1 cellular context compared by ENCODE assay signal in the genomic region with DNA sequence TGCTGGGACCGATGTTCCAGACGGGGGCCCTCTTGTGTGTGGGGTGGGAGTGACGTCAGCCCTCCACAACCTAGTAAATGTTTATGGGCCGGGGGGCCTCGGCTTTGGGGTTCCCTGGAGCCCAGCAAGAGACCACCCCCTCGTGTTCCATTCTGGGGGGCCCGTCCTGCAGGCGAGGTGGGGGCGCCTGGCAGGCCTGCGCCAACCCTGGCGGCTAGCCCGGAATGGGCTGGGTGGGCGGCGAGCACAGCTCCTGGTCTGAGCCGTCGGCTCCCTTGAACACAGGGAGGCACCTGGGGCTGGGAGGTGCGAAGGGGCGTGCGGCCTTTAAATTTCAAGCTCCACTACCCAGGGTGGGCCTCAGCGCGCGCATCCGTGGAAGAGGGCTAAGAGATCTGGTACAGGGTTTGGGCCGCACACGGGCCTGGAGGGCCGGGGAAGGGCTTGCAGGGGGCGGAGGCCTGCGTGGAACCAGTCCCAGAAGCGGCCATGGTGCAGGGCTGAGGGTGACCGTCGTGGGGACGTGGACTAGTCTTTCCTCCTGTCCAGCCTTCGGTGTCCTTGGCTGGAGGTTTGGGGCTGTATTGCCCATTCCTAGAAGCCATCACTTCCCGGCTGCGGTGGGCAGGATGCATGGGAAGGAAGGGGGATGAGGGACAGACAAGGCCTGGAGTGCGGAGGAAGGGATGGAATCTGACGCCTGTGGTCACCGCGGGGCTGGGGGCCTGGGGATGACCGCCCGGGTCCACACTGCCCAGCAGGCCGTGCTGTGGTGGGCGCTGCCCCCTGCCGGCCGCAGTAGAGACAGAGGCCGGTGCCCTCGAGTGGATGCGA.
TF ChIP-seq lines count a peak whose summit lies in the region.

No MANE protein-coding gene starts in this region.

TF ChIP-seq in K562, 482 proteins besides CTCF, POLR2A, EP300 and RAD21:
- TF ChIP-seq CTBP1 (IDR thresholded peaks at IDR 0.05; ENCODE audit: borderline replicate concordance) (peak; percentile 61; the same call in 1 of the 2 replicates), SMARCC2 (IDR thresholded peaks at IDR 0.05; ENCODE audit: low read depth) (no peak), HDAC1 (IDR thresholded peaks at IDR 0.05) (peak in 1 of 2 experiments; percentile 12; a peak in 1 of 4 replicates), ETV1 (tag; conservative IDR thresholded peaks at IDR 0.05; ENCODE audit: low read depth) (no peak), ZSCAN29 (IDR thresholded peaks at IDR 0.05) (0 out of 2 replicates have a peak, but pooled peaks have one; percentile 26), CCNT2 (IDR thresholded peaks at IDR 0.05; ENCODE audit: borderline replicate concordance, extremely low read depth, insufficient read length, low read depth, low read length) (peak; percentile 41), CREM (IDR thresholded peaks at IDR 0.05; ENCODE audit: low read depth) (0 out of 2 replicates have a peak, but pooled peaks have one; percentile 20), ESRRA (IDR thresholded peaks at IDR 0.05; ENCODE audit: borderline replicate concordance, low read depth) (peak; percentile 44; the same call in 1 of the 2 replicates), MYNN (IDR thresholded peaks at IDR 0.05) (peak; percentile 84; the same call in 1 of the 2 replicates), MYNN (CRISPR knock-in tag; IDR thresholded peaks at IDR 0.05) (no peak), HMGN3 (IDR thresholded peaks at IDR 0.05; ENCODE audit: borderline replicate concordance, extremely low read depth, insufficient read length, low read depth, low read length) (peak; percentile 42), YY1 (IDR thresholded peaks at IDR 0.05; ENCODE audit: borderline replicate concordance in 1 of 3, control insufficient read depth in 1 of 3, extremely low read depth in 1 of 3, insufficient read depth in 3 of 3, insufficient read length in 1 of 3, insufficient replicate concordance in 2 of 3, low read depth in 1 of 3, low read length in 2 of 3) (peak in 1 of 3 experiments; percentile 8), ZNF324 (CRISPR knock-in tag; IDR thresholded peaks at IDR 0.05) (no peak), POLR2G (IDR thresholded peaks at IDR 0.05; ENCODE audit: low read depth, low read length) (peak; percentile 83), ZNF766 (CRISPR knock-in tag; conservative IDR thresholded peaks at IDR 0.05) (no peak), POLR2AphosphoS2 (IDR thresholded peaks at IDR 0.05; ENCODE audit: low read length) (no peak), ZNF263 (CRISPR knock-in tag; IDR thresholded peaks at IDR 0.05; ENCODE audit: borderline replicate concordance) (peak; percentile 76; the same call in 1 of the 2 replicates), ZC3H4 (CRISPR knock-in tag; IDR thresholded peaks at IDR 0.05; ENCODE audit: borderline replicate concordance) (peak; percentile 44; the same call in 1 of the 2 replicates), CC2D1A (IDR thresholded peaks at IDR 0.05) (0 out of 2 replicates have a peak, but pooled peaks have one; percentile 28), SUPT5H (IDR thresholded peaks at IDR 0.05) (peak; percentile 64), ARID2 (IDR thresholded peaks at IDR 0.05) (peak; percentile 32; the same call in 1 of the 2 replicates), ATF1 (CRISPR knock-in tag; IDR thresholded peaks at IDR 0.05) (no peak), ATF1 (tag; IDR thresholded peaks at IDR 0.05) (peak; percentile 23; the same call in 1 of the 2 replicates), ZNF76 (CRISPR knock-in tag; IDR thresholded peaks at IDR 0.05; ENCODE audit: borderline replicate concordance) (no peak), SMC3 (conservative IDR thresholded peaks at IDR 0.05; ENCODE audit: insufficient read depth, low read depth, low read length) (peak; percentile 56; the same call in 1 of the 2 replicates), PCBP1 (IDR thresholded peaks at IDR 0.05; ENCODE audit: low read depth, low read length, poor library complexity, severe bottlenecking) (peak; percentile 5), FIP1L1 (IDR thresholded peaks at IDR 0.05; ENCODE audit: low read depth, low read length, poor library complexity, severe bottlenecking) (peak; percentile 43), ZBTB7A (IDR thresholded peaks at IDR 0.05; ENCODE audit: borderline replicate concordance, control insufficient read depth, low read depth, low read length) (peak; percentile 36; the same call in 1 of the 2 replicates), RCOR1 (IDR thresholded peaks at IDR 0.05; ENCODE audit: borderline replicate concordance in 1 of 2, low read depth in 2 of 2, low read length in 2 of 2) (peak in 1 of 2 experiments; percentile 32; a peak in 1 of 4 replicates), NRF1 (conservative IDR thresholded peaks at IDR 0.05 in 1 of 2, IDR thresholded peaks at IDR 0.05 in 1 of 2) (no peak), POLR2B (IDR thresholded peaks at IDR 0.05; ENCODE audit: low read depth, partially characterized antibody) (peak; percentile 68)
- TF ChIP-seq, protein P1, sequence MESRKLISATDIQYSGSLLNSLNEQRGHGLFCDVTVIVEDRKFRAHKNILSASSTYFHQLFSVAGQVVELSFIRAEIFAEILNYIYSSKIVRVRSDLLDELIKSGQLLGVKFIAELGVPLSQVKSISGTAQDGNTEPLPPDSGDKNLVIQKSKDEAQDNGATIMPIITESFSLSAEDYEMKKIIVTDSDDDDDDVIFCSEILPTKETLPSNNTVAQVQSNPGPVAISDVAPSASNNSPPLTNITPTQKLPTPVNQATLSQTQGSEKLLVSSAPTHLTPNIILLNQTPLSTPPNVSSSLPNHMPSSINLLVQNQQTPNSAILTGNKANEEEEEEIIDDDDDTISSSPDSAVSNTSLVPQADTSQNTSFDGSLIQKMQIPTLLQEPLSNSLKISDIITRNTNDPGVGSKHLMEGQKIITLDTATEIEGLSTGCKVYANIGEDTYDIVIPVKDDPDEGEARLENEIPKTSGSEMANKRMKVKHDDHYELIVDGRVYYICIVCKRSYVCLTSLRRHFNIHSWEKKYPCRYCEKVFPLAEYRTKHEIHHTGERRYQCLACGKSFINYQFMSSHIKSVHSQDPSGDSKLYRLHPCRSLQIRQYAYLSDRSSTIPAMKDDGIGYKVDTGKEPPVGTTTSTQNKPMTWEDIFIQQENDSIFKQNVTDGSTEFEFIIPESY (CRISPR knock-in tag; IDR thresholded peaks at IDR 0.05): peak; percentile 58
- TF ChIP-seq, protein P2, sequence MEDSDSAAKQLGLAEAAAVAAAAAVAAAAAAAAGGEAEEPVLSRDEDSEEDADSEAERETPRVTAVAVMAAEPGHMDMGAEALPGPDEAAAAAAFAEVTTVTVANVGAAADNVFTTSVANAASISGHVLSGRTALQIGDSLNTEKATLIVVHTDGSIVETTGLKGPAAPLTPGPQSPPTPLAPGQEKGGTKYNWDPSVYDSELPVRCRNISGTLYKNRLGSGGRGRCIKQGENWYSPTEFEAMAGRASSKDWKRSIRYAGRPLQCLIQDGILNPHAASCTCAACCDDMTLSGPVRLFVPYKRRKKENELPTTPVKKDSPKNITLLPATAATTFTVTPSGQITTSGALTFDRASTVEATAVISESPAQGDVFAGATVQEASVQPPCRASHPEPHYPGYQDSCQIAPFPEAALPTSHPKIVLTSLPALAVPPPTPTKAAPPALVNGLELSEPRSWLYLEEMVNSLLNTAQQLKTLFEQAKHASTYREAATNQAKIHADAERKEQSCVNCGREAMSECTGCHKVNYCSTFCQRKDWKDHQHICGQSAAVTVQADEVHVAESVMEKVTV (CRISPR knock-in tag; IDR thresholded peaks at IDR 0.05): 0 out of 2 replicates have a peak, but pooled peaks have one; percentile 23
- TF ChIP-seq, protein P3, sequence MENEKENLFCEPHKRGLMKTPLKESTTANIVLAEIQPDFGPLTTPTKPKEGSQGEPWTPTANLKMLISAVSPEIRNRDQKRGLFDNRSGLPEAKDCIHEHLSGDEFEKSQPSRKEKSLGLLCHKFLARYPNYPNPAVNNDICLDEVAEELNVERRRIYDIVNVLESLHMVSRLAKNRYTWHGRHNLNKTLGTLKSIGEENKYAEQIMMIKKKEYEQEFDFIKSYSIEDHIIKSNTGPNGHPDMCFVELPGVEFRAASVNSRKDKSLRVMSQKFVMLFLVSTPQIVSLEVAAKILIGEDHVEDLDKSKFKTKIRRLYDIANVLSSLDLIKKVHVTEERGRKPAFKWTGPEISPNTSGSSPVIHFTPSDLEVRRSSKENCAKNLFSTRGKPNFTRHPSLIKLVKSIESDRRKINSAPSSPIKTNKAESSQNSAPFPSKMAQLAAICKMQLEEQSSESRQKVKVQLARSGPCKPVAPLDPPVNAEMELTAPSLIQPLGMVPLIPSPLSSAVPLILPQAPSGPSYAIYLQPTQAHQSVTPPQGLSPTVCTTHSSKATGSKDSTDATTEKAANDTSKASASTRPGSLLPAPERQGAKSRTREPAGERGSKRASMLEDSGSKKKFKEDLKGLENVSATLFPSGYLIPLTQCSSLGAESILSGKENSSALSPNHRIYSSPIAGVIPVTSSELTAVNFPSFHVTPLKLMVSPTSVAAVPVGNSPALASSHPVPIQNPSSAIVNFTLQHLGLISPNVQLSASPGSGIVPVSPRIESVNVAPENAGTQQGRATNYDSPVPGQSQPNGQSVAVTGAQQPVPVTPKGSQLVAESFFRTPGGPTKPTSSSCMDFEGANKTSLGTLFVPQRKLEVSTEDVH (IDR thresholded peaks at IDR 0.05; ENCODE audit: low read depth, partially characterized antibody): peak; percentile 59
- TF ChIP-seq, protein P4, sequence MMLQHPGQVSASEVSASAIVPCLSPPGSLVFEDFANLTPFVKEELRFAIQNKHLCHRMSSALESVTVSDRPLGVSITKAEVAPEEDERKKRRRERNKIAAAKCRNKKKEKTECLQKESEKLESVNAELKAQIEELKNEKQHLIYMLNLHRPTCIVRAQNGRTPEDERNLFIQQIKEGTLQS (IDR thresholded peaks at IDR 0.05): 0 out of 2 replicates have a peak, but pooled peaks have one; percentile 40
- TF ChIP-seq, protein P4 (CRISPR knock-in tag; conservative IDR thresholded peaks at IDR 0.05): no peak
- TF ChIP-seq, protein P5, sequence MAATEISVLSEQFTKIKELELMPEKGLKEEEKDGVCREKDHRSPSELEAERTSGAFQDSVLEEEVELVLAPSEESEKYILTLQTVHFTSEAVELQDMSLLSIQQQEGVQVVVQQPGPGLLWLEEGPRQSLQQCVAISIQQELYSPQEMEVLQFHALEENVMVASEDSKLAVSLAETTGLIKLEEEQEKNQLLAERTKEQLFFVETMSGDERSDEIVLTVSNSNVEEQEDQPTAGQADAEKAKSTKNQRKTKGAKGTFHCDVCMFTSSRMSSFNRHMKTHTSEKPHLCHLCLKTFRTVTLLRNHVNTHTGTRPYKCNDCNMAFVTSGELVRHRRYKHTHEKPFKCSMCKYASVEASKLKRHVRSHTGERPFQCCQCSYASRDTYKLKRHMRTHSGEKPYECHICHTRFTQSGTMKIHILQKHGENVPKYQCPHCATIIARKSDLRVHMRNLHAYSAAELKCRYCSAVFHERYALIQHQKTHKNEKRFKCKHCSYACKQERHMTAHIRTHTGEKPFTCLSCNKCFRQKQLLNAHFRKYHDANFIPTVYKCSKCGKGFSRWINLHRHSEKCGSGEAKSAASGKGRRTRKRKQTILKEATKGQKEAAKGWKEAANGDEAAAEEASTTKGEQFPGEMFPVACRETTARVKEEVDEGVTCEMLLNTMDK (IDR thresholded peaks at IDR 0.05; ENCODE audit: borderline replicate concordance, insufficient read depth, low read depth, low read length, poor library complexity, severe bottlenecking): peak; percentile 59
- TF ChIP-seq, protein P6, sequence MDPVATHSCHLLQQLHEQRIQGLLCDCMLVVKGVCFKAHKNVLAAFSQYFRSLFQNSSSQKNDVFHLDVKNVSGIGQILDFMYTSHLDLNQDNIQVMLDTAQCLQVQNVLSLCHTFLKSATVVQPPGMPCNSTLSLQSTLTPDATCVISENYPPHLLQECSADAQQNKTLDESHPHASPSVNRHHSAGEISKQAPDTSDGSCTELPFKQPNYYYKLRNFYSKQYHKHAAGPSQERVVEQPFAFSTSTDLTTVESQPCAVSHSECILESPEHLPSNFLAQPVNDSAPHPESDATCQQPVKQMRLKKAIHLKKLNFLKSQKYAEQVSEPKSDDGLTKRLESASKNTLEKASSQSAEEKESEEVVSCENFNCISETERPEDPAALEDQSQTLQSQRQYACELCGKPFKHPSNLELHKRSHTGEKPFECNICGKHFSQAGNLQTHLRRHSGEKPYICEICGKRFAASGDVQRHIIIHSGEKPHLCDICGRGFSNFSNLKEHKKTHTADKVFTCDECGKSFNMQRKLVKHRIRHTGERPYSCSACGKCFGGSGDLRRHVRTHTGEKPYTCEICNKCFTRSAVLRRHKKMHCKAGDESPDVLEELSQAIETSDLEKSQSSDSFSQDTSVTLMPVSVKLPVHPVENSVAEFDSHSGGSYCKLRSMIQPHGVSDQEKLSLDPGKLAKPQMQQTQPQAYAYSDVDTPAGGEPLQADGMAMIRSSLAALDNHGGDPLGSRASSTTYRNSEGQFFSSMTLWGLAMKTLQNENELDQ (CRISPR knock-in tag; IDR thresholded peaks at IDR 0.05; ENCODE audit: borderline replicate concordance): no peak
